8 cellular contexts compared by ENCODE assay signal in the genomic region with DNA sequence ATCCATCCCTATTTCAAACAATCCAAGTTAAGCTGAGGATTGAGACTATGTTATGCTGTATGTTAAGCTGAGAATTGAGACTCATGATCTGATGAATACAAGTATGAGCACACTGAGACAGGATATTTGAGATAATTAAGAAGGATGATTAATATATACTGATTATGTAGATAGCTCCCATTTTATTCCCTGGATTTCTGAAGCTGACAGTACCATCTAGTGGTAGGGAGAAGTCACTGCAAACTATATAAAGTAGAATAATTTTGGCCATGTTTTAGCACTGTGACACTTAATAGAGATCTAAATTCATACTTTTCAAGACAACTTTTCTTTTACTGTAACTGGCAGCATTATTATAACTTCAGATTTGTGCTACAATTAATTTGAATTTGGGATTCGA. TPM values are rescaled to one million over a fixed set of nuclear protein-coding genes. Genes with fewer than 3 reads are reported as not detected.
A peak's percentile ranks its signal among the peaks of the same experiment; 100 is the strongest.
DNase-seq lines count a peak whose midpoint lies in the region; ATAC-seq and TF ChIP-seq lines count a peak whose summit lies in the region.

No MANE protein-coding gene starts in this region.

- CTCF ChIA-PET in PC-3 (lab: Charles Lee): interaction anchor here (0.5 to 1.0 kb wide), 5 partner anchors 19 to 556 kb away, joined by 3 to 4 read pairs (median 3); no protein-coding TSS in a partner anchor

- H3K27me3 ChIP-seq in heart left ventricle (peaks cover 0 to 3% (median 0%) of the 10 kb centered on the region in 9 donors), PC-3 (ENCODE audit: low read length) (no peaks in the 10 kb centered on the region)

- no peaks in the 10 kb centered on the region for H4K20me1 ChIP-seq in PC-3 (ENCODE audit: low read length)

- DNase-seq in heart left ventricle: no peak
- no peak for DNase-seq in left ventricle myocardium superior
- DNase-seq in PC-3: peak; percentile 37
- peak; percentile 21 for DNase-seq in fibroblast of pulmonary artery (ENCODE audit: low read depth)
- DNase-seq in type B pancreatic cell (ENCODE audit: extremely low spot score, unreplicated experiment): no peak
- DNase-seq in HK-2 (ENCODE audit: unreplicated experiment): no peak
- DNase-seq in C1 segment of cervical spinal cord (lab: John Stamatoyannopoulos, UW): no peak

- H3K9me3 ChIP-seq in heart left ventricle (no peaks in the 10 kb centered on the region), PC-3 (ENCODE audit: low read length) (no peaks in the 10 kb centered on the region)

- BruUV-seq in PC-3 (replicated peaks; lab: Mats Ljungman, UMichigan): no TSS peak

- no peaks in the 10 kb centered on the region for H3K27me3 Mint-ChIP-seq in type B pancreatic cell

- TF ChIP-seq CTCF in heart left ventricle (IDR thresholded peaks at IDR 0.05) (peak; percentile 37 to 67 (median 60)), PC-3 (conservative IDR thresholded peaks at IDR 0.05; ENCODE audit: low read depth, low read length) (peak; percentile 75), fibroblast of pulmonary artery (IDR thresholded peaks at IDR 0.05; ENCODE audit: low read length, missing control alignments) (peak; percentile 65), type B pancreatic cell (conservative IDR thresholded peaks at IDR 0.05) (peak; percentile 88)

- H3K9ac ChIP-seq in PC-3 (ENCODE audit: low read length): no peak overlapping the region

- H3K4me1 Mint-ChIP-seq in type B pancreatic cell (ENCODE audit: unreplicated experiment): peaks cover 7% of the 10 kb centered on the region

- no peak overlapping the region for H3K27ac Mint-ChIP-seq in type B pancreatic cell

- WGBS in heart left ventricle, 4 donors: 53 to 97% (median 75%) methylated on average over 1 of the region's 1 CpG

- H3K27ac ChIP-seq in heart left ventricle (no peak overlapping the region), PC-3 (ENCODE audit: low read length) (no peak overlapping the region)

- no peak overlapping the region for H3K4me2 ChIP-seq in PC-3 (ENCODE audit: low read length)

- ATAC-seq in heart left ventricle (no peak), left ventricle myocardium superior (no peak), PC-3 (peak; percentile 40; the same call in 1 of the 2 replicates), HG03280 (IDR thresholded peaks at IDR 0.05; ENCODE audit: unreplicated experiment) (no peak)

- H3K79me2 ChIP-seq in PC-3 (ENCODE audit: low read length): no peaks in the 10 kb centered on the region

- peaks cover 11% of the 10 kb centered on the region for H3K36me3 Mint-ChIP-seq in type B pancreatic cell

- H3K4me1 ChIP-seq in heart left ventricle (no peaks in the 10 kb centered on the region), PC-3 (ENCODE audit: insufficient read depth, low read length) (no peaks in the 10 kb centered on the region)

- H3F3A ChIP-seq in PC-3 (ENCODE audit: low read length, unreplicated experiment): no peaks in the 10 kb centered on the region

- no peaks in the 10 kb centered on the region for H3K9me3 Mint-ChIP-seq in type B pancreatic cell

- intact Hi-C loops in heart left ventricle (cut with DNase I) (loop anchor here in 2 of 10 donors (5.0 to 10.0 kb wide), 2 partner anchors 601 to 604 kb away; no protein-coding TSS in a partner anchor), left ventricle myocardium superior (cut with micrococcal nuclease) (no loop called here), PC-3 (cut with micrococcal nuclease) (loop anchor here (1.0 to 5.0 kb wide), 2 partner anchors 19 to 604 kb away; no protein-coding TSS in a partner anchor)

- POLR2A ChIA-PET in PC-3 (lab: Charles Lee; ENCODE audit: unreplicated experiment): no interaction called here

- H3K4me3 Mint-ChIP-seq in type B pancreatic cell: no peak overlapping the region

- TF ChIP-seq POLR2A in heart left ventricle (IDR thresholded peaks at IDR 0.05): no peak

- H3K4me3 ChIP-seq in heart left ventricle (no peak overlapping the region), PC-3 (ENCODE audit: low read length) (no peak overlapping the region), fibroblast of pulmonary artery (replicated peaks; ENCODE audit: low read depth, low read length) (no peak overlapping the region)

- no peak overlapping the region for H2AFZ ChIP-seq in PC-3 (ENCODE audit: low read length)

- H3K36me3 ChIP-seq in heart left ventricle (peaks cover 0 to 29% (median 6%) of the 10 kb centered on the region in 9 donors), PC-3 (ENCODE audit: low read depth, low read length) (peaks cover 4% of the 10 kb centered on the region; the same call in 1 of the 2 replicates)

- no peaks in the 10 kb centered on the region for H3K9me2 ChIP-seq in PC-3 (replicated peaks; ENCODE audit: low read length)

RNA-seq across cellular contexts. Expression of gene PHF6, which starts 23.1 kb away (rescaled TPM):
- total RNA-seq in heart left ventricle (10 to 100 TPM in 4 of 9 donors, 1 to 10 TPM in 5; 6.8 to 13.3 (median 10.0) TPM), left ventricle myocardium superior (11.3 TPM), PC-3 (2014; rRNA removed) (16.8 and 22.3 TPM in 2 replicates), type B pancreatic cell (ENCODE audit: low replicate concordance) (30.7 and 72.7 TPM in 2 replicates)
- polyA plus RNA-seq in heart left ventricle: 1 to 10 TPM; 3.5 to 6.8 TPM

Comparison
In these comparisons a context has a peak if more than half of its experiments do, and no peak if none do; other contexts are left out.
1. DNase-seq: peak in PC-3 (single experiment) and fibroblast of pulmonary artery (single experiment); none in heart left ventricle (0 of 5), left ventricle myocardium superior (single experiment), type B pancreatic cell (single experiment), HK-2 (single experiment) and C1 segment of cervical spinal cord (0 of 14).
2. Peak in every context shown above with its lines, with median percentiles within 50 percentile points of each other: CTCF ChIP-seq.